29 cellular contexts compared by ENCODE assay signal in the genomic region with DNA sequence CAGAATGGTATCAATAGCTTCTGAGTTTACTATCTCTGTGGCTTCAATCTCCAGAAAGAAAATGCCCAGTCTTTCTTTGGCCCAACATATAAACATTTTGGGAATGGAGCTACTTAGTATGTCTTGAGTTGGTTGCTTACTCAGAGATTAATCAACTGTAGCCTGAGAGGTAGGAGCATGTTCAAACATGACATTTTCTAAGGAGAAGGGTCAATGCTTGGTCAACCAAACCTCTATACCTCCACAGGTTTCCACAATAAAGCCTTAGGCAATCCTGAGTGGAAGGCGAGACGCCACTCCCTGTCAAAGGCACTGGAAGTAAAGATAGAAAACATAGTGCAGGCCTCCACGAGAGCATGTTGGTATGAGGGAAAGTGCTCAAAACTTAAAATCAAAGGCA.
DNase-seq lines count a peak whose midpoint lies in the region; ATAC-seq, FAIRE-seq and TF ChIP-seq lines count a peak whose summit lies in the region.
"Had no signal": no experiment of that assay in that cellular context is flagged by ENCODE, and none has a peak within 500 bp of the region (broad histone marks: within the 10 kb centered on the region; RNA-seq: fewer than 3 reads in every experiment).

No MANE protein-coding gene starts in this region.

- CTCF ChIA-PET in Caco-2 (lab: Charles Lee), result no interaction called here
- CTCF ChIA-PET in T-cell (lab: Charles Lee), result no interaction called here

- H3K4me3 Mint-ChIP-seq in Caco-2 (ENCODE audit: unreplicated experiment), result no peak overlapping the region
- H3K4me3 Mint-ChIP-seq in GM23338, result no peak overlapping the region
- no peak overlapping the region for H3K4me3 Mint-ChIP-seq in natural killer cell
- no peak overlapping the region for H3K4me3 Mint-ChIP-seq in T-cell
- H3K4me3 Mint-ChIP-seq: CD4-positive, alpha-beta memory T cell had no signal

- intact Hi-C loops in Caco-2 (cut with micrococcal nuclease; ENCODE audit: unreplicated experiment) (no loop called here), natural killer cell (cut with micrococcal nuclease) (no loop called here)

- no TSS peak for BruUV-seq in Caco-2 (replicated peaks; lab: Mats Ljungman, UMichigan)

- 0 out of 2 replicates have a peak, but pooled peaks cover 5% of the 10 kb centered on the region for H3K9me2 ChIP-seq in GM23338 (ENCODE audit: insufficient read depth)

- H3K27me3 Mint-ChIP-seq in Caco-2 (ENCODE audit: insufficient read depth, unreplicated experiment) (no peaks in the 10 kb centered on the region), GM23338 (ENCODE audit: insufficient read depth, low read depth, poor library complexity) (no peaks in the 10 kb centered on the region), natural killer cell (ENCODE audit: low read depth in 2 of 2) (no peaks in the 10 kb centered on the region), T-cell (no peaks in the 10 kb centered on the region)
- H3K27me3 Mint-ChIP-seq: CD4-positive, alpha-beta memory T cell had no signal

- no peaks in the 10 kb centered on the region for H3K36me3 ChIP-seq in Caco-2 (ENCODE audit: control insufficient read depth, insufficient read depth, low read length)
- no peaks in the 10 kb centered on the region for H3K36me3 ChIP-seq in GM23338 (ENCODE audit: insufficient read depth)
- no peaks in the 10 kb centered on the region for H3K36me3 ChIP-seq in bronchial epithelial cell (ENCODE audit: control insufficient read depth, insufficient read depth, low read length)
- H3K36me3 ChIP-seq in MG63, result no peaks in the 10 kb centered on the region
- H3K36me3 ChIP-seq: BLaER1 treated with 17β-estradiol and CSF1 and Interleukin-3, amounts not matched to agents 10 nM and 100 nM had no signal

- ATAC-seq in GM23338, result no peak
- ATAC-seq in natural killer cell, result no peak
- ATAC-seq in T-cell (replicated peaks in 1 of 4), result no peak
- ATAC-seq: HCT116, HepG2, Panc1 had no signal

- H3K4me1 ChIP-seq in Caco-2 (no peaks in the 10 kb centered on the region), GM23338 (ENCODE audit: insufficient read depth) (peaks cover 13% of the 10 kb centered on the region)

- peak overlapping the region; percentile 20; the same call in 1 of the 2 replicates for H2AFZ ChIP-seq in GM23338

- H3K27me3 ChIP-seq in Caco-2 (replicated peaks; ENCODE audit: control insufficient read depth, insufficient read depth, low read length) (no peaks in the 10 kb centered on the region), GM23338 (ENCODE audit: insufficient read depth) (no peaks in the 10 kb centered on the region), bronchial epithelial cell (ENCODE audit: control insufficient read depth, insufficient read depth, low read length) (no peaks in the 10 kb centered on the region), MG63 (no peaks in the 10 kb centered on the region)
- H3K27me3 ChIP-seq: BLaER1 treated with 17β-estradiol and CSF1 and Interleukin-3, amounts not matched to agents 10 nM and 100 nM had no signal

- POLR2A ChIA-PET in Caco-2 (lab: Charles Lee) (no interaction called here), T-cell (lab: Charles Lee) (no interaction called here)

- DNase-seq in Caco-2 (no peak), GM23338 (ENCODE audit: low spot score) (no peak), bronchial epithelial cell (ENCODE audit: low read depth) (peak; percentile 97), left kidney (ENCODE audit: low read depth, low spot score) (peak; percentile 4), natural killer cell (no peak), MG63 (no peak), T-cell (no peak)
- no peak for DNase-seq in activated CD4-positive, alpha-beta T cell treated with anti-CD3 and anti-CD28 coated beads for 48 hours
- DNase-seq: CD4-positive, alpha-beta memory T cell; COR-L47; DMS 273 treated with DMSO at 0.1 percent for 48 hours; DND-41; Karpas-422; MV-4-11; NCI-H1105; NCI-H1436 treated with DMSO at 0.1 percent for 48 hours; NCI-H187 treated with DMSO at 0.1 percent for 48 hours; NCI-H446; NCI-H524 treated with DMSO at 0.1 percent for 48 hours; NCI-H82; SIG-M5 had no signal

- no peak overlapping the region for H3K4me2 ChIP-seq in GM23338
- H3K4me2 ChIP-seq: BLaER1 treated with 17β-estradiol and CSF1 and Interleukin-3, amounts not matched to agents 10 nM and 100 nM had no signal

- H3K9me3 Mint-ChIP-seq in Caco-2 (ENCODE audit: unreplicated experiment) (no peaks in the 10 kb centered on the region), GM23338 (no peaks in the 10 kb centered on the region), natural killer cell (peaks cover 4 to 6% of the 10 kb centered on the region in 2 donors), T-cell (peaks cover 0 to 3% (median 0%) of the 10 kb centered on the region in 3 donors)

- no peak overlapping the region for H3K27ac ChIP-seq in GM23338 (ENCODE audit: low read depth)
- H3K27ac ChIP-seq: BLaER1 treated with 17β-estradiol and CSF1 and Interleukin-3, amounts not matched to agents 10 nM and 100 nM; SK-N-MC had no signal

- no peaks in the 10 kb centered on the region for H3K79me2 ChIP-seq in GM23338 (replicated peaks; ENCODE audit: insufficient read depth)

- H3K4me3 ChIP-seq in Caco-2 (ENCODE audit: low read depth, low read length) (no peak overlapping the region), GM23338 (no peak overlapping the region), bronchial epithelial cell (ENCODE audit: low read depth, low read length) (no peak overlapping the region), MG63 (no peak overlapping the region)
- H3K4me3 ChIP-seq: BLaER1 treated with 17β-estradiol and CSF1 and Interleukin-3, amounts not matched to agents 10 nM and 100 nM; SK-N-MC had no signal

- FAIRE-seq in bronchial epithelial cell (lab: Jason Lieb, UNC), result no peak
- FAIRE-seq: A204.1, GM12892, GM19239, HepG2 had no signal

- H3F3A ChIP-seq in GM23338 (replicated peaks; ENCODE audit: low read depth), result no peaks in the 10 kb centered on the region

- no peaks in the 10 kb centered on the region for H3K4me1 Mint-ChIP-seq in Caco-2 (ENCODE audit: low read depth, unreplicated experiment)
- peaks cover 22% of the 10 kb centered on the region for H3K4me1 Mint-ChIP-seq in GM23338
- H3K4me1 Mint-ChIP-seq in natural killer cell, result no peaks in the 10 kb centered on the region
- no peaks in the 10 kb centered on the region for H3K4me1 Mint-ChIP-seq in T-cell
- H3K4me1 Mint-ChIP-seq: CD4-positive, alpha-beta memory T cell had no signal

- no peaks in the 10 kb centered on the region for H4K20me1 ChIP-seq in GM23338 (replicated peaks; ENCODE audit: insufficient read depth)
- H4K20me1 ChIP-seq: BLaER1 treated with 17β-estradiol and CSF1 and Interleukin-3, amounts not matched to agents 10 nM and 100 nM had no signal

- H3K27ac Mint-ChIP-seq in Caco-2 (ENCODE audit: unreplicated experiment) (peak overlapping the region; percentile 71), GM23338 (no peak overlapping the region), natural killer cell (no peak overlapping the region), T-cell (no peak overlapping the region)
- H3K27ac Mint-ChIP-seq: CD4-positive, alpha-beta memory T cell had no signal

- H3K36me3 Mint-ChIP-seq in Caco-2 (ENCODE audit: insufficient read depth, unreplicated experiment) (no peaks in the 10 kb centered on the region), GM23338 (ENCODE audit: low read depth) (no peaks in the 10 kb centered on the region), natural killer cell (no peaks in the 10 kb centered on the region), T-cell (no peaks in the 10 kb centered on the region)
- H3K36me3 Mint-ChIP-seq: CD4-positive, alpha-beta memory T cell had no signal

- TF ChIP-seq CTCF in Caco-2 (IDR thresholded peaks at IDR 0.05; ENCODE audit: insufficient read depth in 1 of 2, low read depth in 1 of 2, low read length in 1 of 2, severe bottlenecking in 1 of 2, unreplicated experiment in 1 of 2), result no peak
- no peak for TF ChIP-seq CTCF in GM23338 (conservative IDR thresholded peaks at IDR 0.05; ENCODE audit: low read depth in 2 of 2)
- no peak for TF ChIP-seq CTCF in bronchial epithelial cell (IDR thresholded peaks at IDR 0.05; ENCODE audit: insufficient read depth, low read length, severe bottlenecking)
- no peak for TF ChIP-seq CTCF in natural killer cell (IDR thresholded peaks at IDR 0.05)

- H3K9me3 ChIP-seq in Caco-2 (no peaks in the 10 kb centered on the region), MG63 (no peaks in the 10 kb centered on the region)
- H3K9me3 ChIP-seq: BLaER1 treated with 17β-estradiol and CSF1 and Interleukin-3, amounts not matched to agents 10 nM and 100 nM had no signal

TF ChIP-seq in GM23338, 12 proteins besides CTCF, POLR2A, EP300 and RAD21 (continues in another document):
- TF ChIP-seq ZNF331 (CRISPR knock-in tag; IDR thresholded peaks at IDR 0.05; ENCODE audit: low read depth) (no peak), POLR2AphosphoS5 (IDR thresholded peaks at IDR 0.05; ENCODE audit: low read depth) (no peak), EZH2 (IDR thresholded peaks at IDR 0.05; ENCODE audit: low read depth, unreplicated experiment) (no peak), STAT1 (IDR thresholded peaks at IDR 0.05; ENCODE audit: unreplicated experiment) (no peak), EZH2phosphoT487 (IDR thresholded peaks at IDR 0.05; ENCODE audit: unreplicated experiment) (no peak), ZNF114 (CRISPR knock-in tag; IDR thresholded peaks at IDR 0.05) (no peak)
- TF ChIP-seq, protein P1, sequence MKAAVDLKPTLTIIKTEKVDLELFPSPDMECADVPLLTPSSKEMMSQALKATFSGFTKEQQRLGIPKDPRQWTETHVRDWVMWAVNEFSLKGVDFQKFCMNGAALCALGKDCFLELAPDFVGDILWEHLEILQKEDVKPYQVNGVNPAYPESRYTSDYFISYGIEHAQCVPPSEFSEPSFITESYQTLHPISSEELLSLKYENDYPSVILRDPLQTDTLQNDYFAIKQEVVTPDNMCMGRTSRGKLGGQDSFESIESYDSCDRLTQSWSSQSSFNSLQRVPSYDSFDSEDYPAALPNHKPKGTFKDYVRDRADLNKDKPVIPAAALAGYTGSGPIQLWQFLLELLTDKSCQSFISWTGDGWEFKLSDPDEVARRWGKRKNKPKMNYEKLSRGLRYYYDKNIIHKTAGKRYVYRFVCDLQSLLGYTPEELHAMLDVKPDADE (IDR thresholded peaks at IDR 0.05), result no peak

Comparison
In these comparisons a context has a peak if more than half of its experiments do, and no peak if none do; other contexts are left out.
1. DNase-seq: peak in bronchial epithelial cell (single experiment) and left kidney (single experiment); none in Caco-2 (0 of 2), GM23338 (single experiment), natural killer cell (single experiment), activated CD4-positive, alpha-beta T cell treated with anti-CD3 and anti-CD28 coated beads for 48 hours (single experiment), MG63 (single experiment) and T-cell (0 of 34).